In genomic region chr5:147373328-147373727, GRCh38 we compare ENCODE assay signal across 21 cellular contexts.
DNase-seq lines count a peak whose midpoint lies in the region; ATAC-seq lines count a peak whose summit lies in the region.
"Had no signal": no experiment of that assay in that cellular context is flagged by ENCODE, and none has a peak within 500 bp of the region (broad histone marks: within the 10 kb centered on the region; RNA-seq: fewer than 3 reads in every experiment).

No MANE protein-coding gene starts in this region.

- peaks cover 0 to 10% of the 10 kb centered on the region in 2 donors for H3K4me1 Mint-ChIP-seq in stimulated activated naive B cell treated with anti-CD40 and anti-IgM and Interleukin-4, amounts not matched to agents 10 μg/mL and 1 μg/mL and 100 μg/mL, for 72 hours

- H3K36me3 ChIP-seq in BLaER1 = no peaks in the 10 kb centered on the region
- H3K36me3 ChIP-seq: BE2C had no signal

- H3K9me3 Mint-ChIP-seq in stimulated activated naive B cell treated with anti-CD40 and anti-IgM and Interleukin-4, amounts not matched to agents 10 μg/mL and 1 μg/mL and 100 μg/mL, for 72 hours = peaks cover 4 to 5% of the 10 kb centered on the region in 2 donors
- H3K9me3 Mint-ChIP-seq: CD8-positive, alpha-beta T cell had no signal

- H3K27me3 Mint-ChIP-seq in stimulated activated naive B cell treated with anti-CD40 and anti-IgM and Interleukin-4, amounts not matched to agents 10 μg/mL and 1 μg/mL and 100 μg/mL, for 72 hours = no peaks in the 10 kb centered on the region
- H3K27me3 Mint-ChIP-seq: CD4-positive, CD25-positive, alpha-beta regulatory T cell had no signal

- no peaks in the 10 kb centered on the region; the same call in 1 of the 2 replicates for H3K9me3 ChIP-seq in BLaER1
- H3K9me3 ChIP-seq: A549, Caco-2 had no signal

- peak; percentile 35 for DNase-seq in MV-4-11 (lab: John Stamatoyannopoulos, UW)
- DNase-seq in stimulated activated naive B cell treated with anti-CD40 and anti-IgM and Interleukin-4, amounts not matched to agents 10 μg/mL and 1 μg/mL and 100 μg/mL, for 72 hours = no peak
- no peak for DNase-seq in HuH-7.5 (ENCODE audit: low spot score)
- DNase-seq: 8988T; ACHN; AML-193; BE2C; Caco-2; CD4-positive, CD25-positive, alpha-beta regulatory T cell; CD8-positive, alpha-beta T cell; DMS153; DND-41; GM23248; H7; HCEC 1CT had no signal

- no peak overlapping the region for H3K27ac Mint-ChIP-seq in stimulated activated naive B cell treated with anti-CD40 and anti-IgM and Interleukin-4, amounts not matched to agents 10 μg/mL and 1 μg/mL and 100 μg/mL, for 72 hours
- H3K27ac Mint-ChIP-seq: CD4-positive, CD25-positive, alpha-beta regulatory T cell; CD8-positive, alpha-beta T cell had no signal

- H3K4me1 ChIP-seq in BLaER1 = peaks cover 11% of the 10 kb centered on the region
- H3K4me1 ChIP-seq: A549, BE2C, Caco-2 had no signal

- H4K20me1 ChIP-seq in BLaER1 = no peaks in the 10 kb centered on the region

- no peaks in the 10 kb centered on the region for H3K27me3 ChIP-seq in BLaER1
- H3K27me3 ChIP-seq: BE2C had no signal

- H3K4me3 Mint-ChIP-seq in stimulated activated naive B cell treated with anti-CD40 and anti-IgM and Interleukin-4, amounts not matched to agents 10 μg/mL and 1 μg/mL and 100 μg/mL, for 72 hours = no peak overlapping the region
- H3K4me3 Mint-ChIP-seq: CD4-positive, CD25-positive, alpha-beta regulatory T cell; CD8-positive, alpha-beta T cell had no signal

- no peak overlapping the region for H3K9ac ChIP-seq in BLaER1
- H3K9ac ChIP-seq: GM23248 had no signal

- no peaks in the 10 kb centered on the region for H3K36me3 Mint-ChIP-seq in stimulated activated naive B cell treated with anti-CD40 and anti-IgM and Interleukin-4, amounts not matched to agents 10 μg/mL and 1 μg/mL and 100 μg/mL, for 72 hours
- H3K36me3 Mint-ChIP-seq: CD4-positive, CD25-positive, alpha-beta regulatory T cell; CD8-positive, alpha-beta T cell had no signal

- H3K4me2 ChIP-seq in BLaER1 = peak overlapping the region; percentile 28
- H3K4me2 ChIP-seq: A549 had no signal

- H3K27ac ChIP-seq in BLaER1 = no peak overlapping the region
- H3K27ac ChIP-seq: A549, C4-2B, GM23248 had no signal

- H3K4me3 ChIP-seq in BLaER1 = no peak overlapping the region
- H3K4me3 ChIP-seq: A549, GM23248 had no signal

- peak; percentile 52 for ATAC-seq in GM18502 (IDR thresholded peaks at IDR 0.05; ENCODE audit: poor library complexity, unreplicated experiment)
- peak; percentile 80 to 81 for ATAC-seq in stimulated activated naive B cell treated with anti-CD40 and anti-IgM and Interleukin-4, amounts not matched to agents 10 μg/mL and 1 μg/mL and 100 μg/mL, for 72 hours (replicated peaks)
- ATAC-seq in HG03460 (IDR thresholded peaks at IDR 0.05; ENCODE audit: unreplicated experiment) = no peak
- ATAC-seq in GM21825 (IDR thresholded peaks at IDR 0.05; ENCODE audit: unreplicated experiment) = no peak
- ATAC-seq: A549; CD8-positive, alpha-beta T cell had no signal

Comparison
In these comparisons a context has a peak if more than half of its experiments do, and no peak if none do; other contexts are left out.
1. ATAC-seq: peak in GM18502 (single experiment) and stimulated activated naive B cell treated with anti-CD40 and anti-IgM and Interleukin-4, amounts not matched to agents 10 μg/mL and 1 μg/mL and 100 μg/mL, for 72 hours (2 of 2); none in HG03460 (single experiment) and GM21825 (single experiment).